In the genomic region with DNA sequence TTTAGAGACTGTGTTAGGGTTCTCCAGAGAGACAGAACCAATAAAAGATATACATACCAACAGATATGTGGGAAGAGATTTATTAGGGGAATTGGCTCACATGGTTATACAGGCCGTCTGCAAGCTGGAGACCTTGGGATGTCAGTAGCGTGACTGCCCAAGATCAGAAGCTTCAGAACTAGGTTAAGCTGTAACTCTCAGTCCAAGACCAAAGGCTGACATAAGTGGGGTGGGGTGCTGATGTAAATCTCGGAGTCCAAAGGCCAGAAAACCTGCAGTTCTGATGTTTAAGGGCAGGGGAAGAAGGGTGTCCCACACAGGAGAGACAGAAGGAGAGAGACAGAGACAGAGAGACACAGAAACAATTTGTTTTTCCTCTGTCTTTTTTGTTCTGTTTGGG, we compare ENCODE assay signal across 1 cellular context.
A peak's percentile ranks its signal among the peaks of the same experiment; 100 is the strongest.
TF ChIP-seq lines count a peak whose summit lies in the region.

No MANE protein-coding gene starts in this region.

TF ChIP-seq in HepG2, 621 proteins besides CTCF, POLR2A, EP300 and RAD21 (continued from another document):
- TF ChIP-seq, protein P1, sequence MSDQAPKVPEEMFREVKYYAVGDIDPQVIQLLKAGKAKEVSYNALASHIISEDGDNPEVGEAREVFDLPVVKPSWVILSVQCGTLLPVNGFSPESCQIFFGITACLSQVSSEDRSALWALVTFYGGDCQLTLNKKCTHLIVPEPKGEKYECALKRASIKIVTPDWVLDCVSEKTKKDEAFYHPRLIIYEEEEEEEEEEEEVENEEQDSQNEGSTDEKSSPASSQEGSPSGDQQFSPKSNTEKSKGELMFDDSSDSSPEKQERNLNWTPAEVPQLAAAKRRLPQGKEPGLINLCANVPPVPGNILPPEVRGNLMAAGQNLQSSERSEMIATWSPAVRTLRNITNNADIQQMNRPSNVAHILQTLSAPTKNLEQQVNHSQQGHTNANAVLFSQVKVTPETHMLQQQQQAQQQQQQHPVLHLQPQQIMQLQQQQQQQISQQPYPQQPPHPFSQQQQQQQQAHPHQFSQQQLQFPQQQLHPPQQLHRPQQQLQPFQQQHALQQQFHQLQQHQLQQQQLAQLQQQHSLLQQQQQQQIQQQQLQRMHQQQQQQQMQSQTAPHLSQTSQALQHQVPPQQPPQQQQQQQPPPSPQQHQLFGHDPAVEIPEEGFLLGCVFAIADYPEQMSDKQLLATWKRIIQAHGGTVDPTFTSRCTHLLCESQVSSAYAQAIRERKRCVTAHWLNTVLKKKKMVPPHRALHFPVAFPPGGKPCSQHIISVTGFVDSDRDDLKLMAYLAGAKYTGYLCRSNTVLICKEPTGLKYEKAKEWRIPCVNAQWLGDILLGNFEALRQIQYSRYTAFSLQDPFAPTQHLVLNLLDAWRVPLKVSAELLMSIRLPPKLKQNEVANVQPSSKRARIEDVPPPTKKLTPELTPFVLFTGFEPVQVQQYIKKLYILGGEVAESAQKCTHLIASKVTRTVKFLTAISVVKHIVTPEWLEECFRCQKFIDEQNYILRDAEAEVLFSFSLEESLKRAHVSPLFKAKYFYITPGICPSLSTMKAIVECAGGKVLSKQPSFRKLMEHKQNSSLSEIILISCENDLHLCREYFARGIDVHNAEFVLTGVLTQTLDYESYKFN (CRISPR knock-in tag; conservative IDR thresholded peaks at IDR 0.05), result peak; percentile 32; the same call in 1 of the 2 replicates
- 0 out of 2 replicates have a peak, but pooled peaks have one; percentile 41 for TF ChIP-seq MED1 (CRISPR knock-in tag; IDR thresholded peaks at IDR 0.05)
- peak; percentile 56; the same call in 1 of the 2 replicates for TF ChIP-seq TCF7 (IDR thresholded peaks at IDR 0.05; ENCODE audit: low read depth)
- TF ChIP-seq, protein P2, sequence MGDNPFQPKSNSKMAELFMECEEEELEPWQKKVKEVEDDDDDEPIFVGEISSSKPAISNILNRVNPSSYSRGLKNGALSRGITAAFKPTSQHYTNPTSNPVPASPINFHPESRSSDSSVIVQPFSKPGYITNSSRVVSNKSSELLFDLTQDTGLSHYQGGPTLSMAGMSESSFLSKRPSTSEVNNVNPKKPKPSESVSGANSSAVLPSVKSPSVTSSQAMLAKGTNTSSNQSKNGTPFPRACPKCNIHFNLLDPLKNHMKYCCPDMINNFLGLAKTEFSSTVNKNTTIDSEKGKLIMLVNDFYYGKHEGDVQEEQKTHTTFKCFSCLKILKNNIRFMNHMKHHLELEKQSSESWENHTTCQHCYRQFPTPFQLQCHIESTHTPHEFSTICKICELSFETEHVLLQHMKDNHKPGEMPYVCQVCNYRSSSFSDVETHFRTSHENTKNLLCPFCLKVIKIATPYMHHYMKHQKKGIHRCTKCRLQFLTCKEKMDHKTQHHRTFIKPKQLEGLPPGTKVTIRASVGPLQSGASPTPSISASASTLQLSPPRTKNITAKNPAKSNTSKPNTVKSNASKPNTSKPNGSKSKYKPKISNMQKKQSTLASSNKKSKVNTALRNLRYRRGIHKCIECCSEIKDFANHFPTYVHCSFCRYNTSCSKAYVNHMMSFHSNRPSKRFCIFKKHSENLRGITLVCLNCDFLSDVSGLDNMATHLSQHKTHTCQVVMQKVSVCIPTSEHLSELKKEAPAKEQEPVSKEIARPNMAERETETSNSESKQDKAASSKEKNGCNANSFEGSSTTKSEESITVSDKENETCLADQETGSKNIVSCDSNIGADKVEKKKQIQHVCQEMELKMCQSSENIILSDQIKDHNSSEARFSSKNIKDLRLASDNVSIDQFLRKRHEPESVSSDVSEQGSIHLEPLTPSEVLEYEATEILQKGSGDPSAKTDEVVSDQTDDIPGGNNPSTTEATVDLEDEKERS (CRISPR knock-in tag; IDR thresholded peaks at IDR 0.05), result no peak
- no peak for TF ChIP-seq ELF3 (CRISPR knock-in tag; IDR thresholded peaks at IDR 0.05)
- TF ChIP-seq HNF4A (CRISPR knock-in tag; IDR thresholded peaks at IDR 0.05), result peak; percentile 81
- TF ChIP-seq, protein P3, sequence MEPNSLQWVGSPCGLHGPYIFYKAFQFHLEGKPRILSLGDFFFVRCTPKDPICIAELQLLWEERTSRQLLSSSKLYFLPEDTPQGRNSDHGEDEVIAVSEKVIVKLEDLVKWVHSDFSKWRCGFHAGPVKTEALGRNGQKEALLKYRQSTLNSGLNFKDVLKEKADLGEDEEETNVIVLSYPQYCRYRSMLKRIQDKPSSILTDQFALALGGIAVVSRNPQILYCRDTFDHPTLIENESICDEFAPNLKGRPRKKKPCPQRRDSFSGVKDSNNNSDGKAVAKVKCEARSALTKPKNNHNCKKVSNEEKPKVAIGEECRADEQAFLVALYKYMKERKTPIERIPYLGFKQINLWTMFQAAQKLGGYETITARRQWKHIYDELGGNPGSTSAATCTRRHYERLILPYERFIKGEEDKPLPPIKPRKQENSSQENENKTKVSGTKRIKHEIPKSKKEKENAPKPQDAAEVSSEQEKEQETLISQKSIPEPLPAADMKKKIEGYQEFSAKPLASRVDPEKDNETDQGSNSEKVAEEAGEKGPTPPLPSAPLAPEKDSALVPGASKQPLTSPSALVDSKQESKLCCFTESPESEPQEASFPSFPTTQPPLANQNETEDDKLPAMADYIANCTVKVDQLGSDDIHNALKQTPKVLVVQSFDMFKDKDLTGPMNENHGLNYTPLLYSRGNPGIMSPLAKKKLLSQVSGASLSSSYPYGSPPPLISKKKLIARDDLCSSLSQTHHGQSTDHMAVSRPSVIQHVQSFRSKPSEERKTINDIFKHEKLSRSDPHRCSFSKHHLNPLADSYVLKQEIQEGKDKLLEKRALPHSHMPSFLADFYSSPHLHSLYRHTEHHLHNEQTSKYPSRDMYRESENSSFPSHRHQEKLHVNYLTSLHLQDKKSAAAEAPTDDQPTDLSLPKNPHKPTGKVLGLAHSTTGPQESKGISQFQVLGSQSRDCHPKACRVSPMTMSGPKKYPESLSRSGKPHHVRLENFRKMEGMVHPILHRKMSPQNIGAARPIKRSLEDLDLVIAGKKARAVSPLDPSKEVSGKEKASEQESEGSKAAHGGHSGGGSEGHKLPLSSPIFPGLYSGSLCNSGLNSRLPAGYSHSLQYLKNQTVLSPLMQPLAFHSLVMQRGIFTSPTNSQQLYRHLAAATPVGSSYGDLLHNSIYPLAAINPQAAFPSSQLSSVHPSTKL (CRISPR knock-in tag; IDR thresholded peaks at IDR 0.05), result peak; percentile 67
- no peak for TF ChIP-seq SCMH1 (CRISPR knock-in tag; IDR thresholded peaks at IDR 0.05; ENCODE audit: borderline replicate concordance)
- TF ChIP-seq ZNF619 (CRISPR knock-in tag; IDR thresholded peaks at IDR 0.05), result no peak
- TF ChIP-seq PCBP2 (optimal IDR thresholded peaks at IDR 0.05; ENCODE audit: low read depth, low read length, poor library complexity, severe bottlenecking), result no peak
- TF ChIP-seq ZNF672 (CRISPR knock-in tag; IDR thresholded peaks at IDR 0.05), result no peak
- TF ChIP-seq SOX5 (CRISPR knock-in tag; IDR thresholded peaks at IDR 0.05; ENCODE audit: borderline replicate concordance), result peak; percentile 30; the same call in 1 of the 2 replicates
- no peak for TF ChIP-seq ZNF782 (CRISPR knock-in tag; IDR thresholded peaks at IDR 0.05; ENCODE audit: borderline replicate concordance)
- TF ChIP-seq KLF12 (CRISPR knock-in tag; IDR thresholded peaks at IDR 0.05; ENCODE audit: borderline replicate concordance), result no peak
- TF ChIP-seq SNAI1 (CRISPR knock-in tag; IDR thresholded peaks at IDR 0.05; ENCODE audit: borderline replicate concordance), result no peak
- TF ChIP-seq ZNF30 (CRISPR knock-in tag; IDR thresholded peaks at IDR 0.05), result no peak
- 0 out of 2 replicates have a peak, but pooled peaks have one; percentile 17 for TF ChIP-seq ZMYM4 (CRISPR knock-in tag; IDR thresholded peaks at IDR 0.05)
- TF ChIP-seq, protein P4, sequence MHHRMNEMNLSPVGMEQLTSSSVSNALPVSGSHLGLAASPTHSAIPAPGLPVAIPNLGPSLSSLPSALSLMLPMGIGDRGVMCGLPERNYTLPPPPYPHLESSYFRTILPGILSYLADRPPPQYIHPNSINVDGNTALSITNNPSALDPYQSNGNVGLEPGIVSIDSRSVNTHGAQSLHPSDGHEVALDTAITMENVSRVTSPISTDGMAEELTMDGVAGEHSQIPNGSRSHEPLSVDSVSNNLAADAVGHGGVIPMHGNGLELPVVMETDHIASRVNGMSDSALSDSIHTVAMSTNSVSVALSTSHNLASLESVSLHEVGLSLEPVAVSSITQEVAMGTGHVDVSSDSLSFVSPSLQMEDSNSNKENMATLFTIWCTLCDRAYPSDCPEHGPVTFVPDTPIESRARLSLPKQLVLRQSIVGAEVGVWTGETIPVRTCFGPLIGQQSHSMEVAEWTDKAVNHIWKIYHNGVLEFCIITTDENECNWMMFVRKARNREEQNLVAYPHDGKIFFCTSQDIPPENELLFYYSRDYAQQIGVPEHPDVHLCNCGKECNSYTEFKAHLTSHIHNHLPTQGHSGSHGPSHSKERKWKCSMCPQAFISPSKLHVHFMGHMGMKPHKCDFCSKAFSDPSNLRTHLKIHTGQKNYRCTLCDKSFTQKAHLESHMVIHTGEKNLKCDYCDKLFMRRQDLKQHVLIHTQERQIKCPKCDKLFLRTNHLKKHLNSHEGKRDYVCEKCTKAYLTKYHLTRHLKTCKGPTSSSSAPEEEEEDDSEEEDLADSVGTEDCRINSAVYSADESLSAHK (CRISPR knock-in tag; IDR thresholded peaks at IDR 0.05; ENCODE audit: borderline replicate concordance), result no peak
- TF ChIP-seq GATAD2A (CRISPR knock-in tag; IDR thresholded peaks at IDR 0.05), result peak; percentile 54
- peak; percentile 22; the same call in 1 of the 2 replicates for TF ChIP-seq SALL1 (CRISPR knock-in tag; IDR thresholded peaks at IDR 0.05)
- TF ChIP-seq SOX13 (IDR thresholded peaks at IDR 0.05), result no peak
- peak in 1 of 2 experiments; percentile 50; a peak in 1 of 4 replicates for TF ChIP-seq SOX13 (CRISPR knock-in tag; conservative IDR thresholded peaks at IDR 0.05 in 1 of 2, IDR thresholded peaks at IDR 0.05 in 1 of 2)
- 0 out of 2 replicates have a peak, but pooled peaks have one; percentile 21 for TF ChIP-seq HNF4G (IDR thresholded peaks at IDR 0.05; ENCODE audit: borderline replicate concordance, low read depth, low read length)
- TF ChIP-seq HNF4G (CRISPR knock-in tag; IDR thresholded peaks at IDR 0.05; ENCODE audit: borderline replicate concordance, low read depth), result no peak
- TF ChIP-seq ERF (CRISPR knock-in tag; IDR thresholded peaks at IDR 0.05), result no peak
- TF ChIP-seq ZNF337 (CRISPR knock-in tag; IDR thresholded peaks at IDR 0.05; ENCODE audit: borderline replicate concordance, low read depth), result no peak
- TF ChIP-seq, protein P5, sequence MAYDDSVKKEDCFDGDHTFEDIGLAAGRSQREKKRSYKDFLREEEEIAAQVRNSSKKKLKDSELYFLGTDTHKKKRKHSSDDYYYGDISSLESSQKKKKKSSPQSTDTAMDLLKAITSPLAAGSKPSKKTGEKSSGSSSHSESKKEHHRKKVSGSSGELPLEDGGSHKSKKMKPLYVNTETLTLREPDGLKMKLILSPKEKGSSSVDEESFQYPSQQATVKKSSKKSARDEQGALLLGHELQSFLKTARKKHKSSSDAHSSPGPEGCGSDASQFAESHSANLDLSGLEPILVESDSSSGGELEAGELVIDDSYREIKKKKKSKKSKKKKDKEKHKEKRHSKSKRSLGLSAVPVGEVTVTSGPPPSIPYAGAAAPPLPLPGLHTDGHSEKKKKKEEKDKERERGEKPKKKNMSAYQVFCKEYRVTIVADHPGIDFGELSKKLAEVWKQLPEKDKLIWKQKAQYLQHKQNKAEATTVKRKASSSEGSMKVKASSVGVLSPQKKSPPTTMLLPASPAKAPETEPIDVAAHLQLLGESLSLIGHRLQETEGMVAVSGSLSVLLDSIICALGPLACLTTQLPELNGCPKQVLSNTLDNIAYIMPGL (CRISPR knock-in tag; IDR thresholded peaks at IDR 0.05; ENCODE audit: borderline replicate concordance in 1 of 2, low read depth in 1 of 2), result no peak
- TF ChIP-seq XBP1 (CRISPR knock-in tag; IDR thresholded peaks at IDR 0.05), result no peak
- TF ChIP-seq CREM (IDR thresholded peaks at IDR 0.05), result peak; percentile 18; the same call in 1 of the 2 replicates
- TF ChIP-seq CREM (CRISPR knock-in tag; IDR thresholded peaks at IDR 0.05), result no peak
- 0 out of 2 replicates have a peak, but pooled peaks have one; percentile 15 for TF ChIP-seq PHF21A (CRISPR knock-in tag; IDR thresholded peaks at IDR 0.05)
- no peak for TF ChIP-seq HOXA5 (CRISPR knock-in tag; IDR thresholded peaks at IDR 0.05)
- TF ChIP-seq NFYB (CRISPR knock-in tag; IDR thresholded peaks at IDR 0.05), result no peak
- TF ChIP-seq SAFB2 (CRISPR knock-in tag; IDR thresholded peaks at IDR 0.05; ENCODE audit: borderline replicate concordance, low read depth), result no peak
- TF ChIP-seq, protein P6, sequence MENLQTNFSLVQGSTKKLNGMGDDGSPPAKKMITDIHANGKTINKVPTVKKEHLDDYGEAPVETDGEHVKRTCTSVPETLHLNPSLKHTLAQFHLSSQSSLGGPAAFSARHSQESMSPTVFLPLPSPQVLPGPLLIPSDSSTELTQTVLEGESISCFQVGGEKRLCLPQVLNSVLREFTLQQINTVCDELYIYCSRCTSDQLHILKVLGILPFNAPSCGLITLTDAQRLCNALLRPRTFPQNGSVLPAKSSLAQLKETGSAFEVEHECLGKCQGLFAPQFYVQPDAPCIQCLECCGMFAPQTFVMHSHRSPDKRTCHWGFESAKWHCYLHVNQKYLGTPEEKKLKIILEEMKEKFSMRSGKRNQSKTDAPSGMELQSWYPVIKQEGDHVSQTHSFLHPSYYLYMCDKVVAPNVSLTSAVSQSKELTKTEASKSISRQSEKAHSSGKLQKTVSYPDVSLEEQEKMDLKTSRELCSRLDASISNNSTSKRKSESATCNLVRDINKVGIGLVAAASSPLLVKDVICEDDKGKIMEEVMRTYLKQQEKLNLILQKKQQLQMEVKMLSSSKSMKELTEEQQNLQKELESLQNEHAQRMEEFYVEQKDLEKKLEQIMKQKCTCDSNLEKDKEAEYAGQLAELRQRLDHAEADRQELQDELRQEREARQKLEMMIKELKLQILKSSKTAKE (CRISPR knock-in tag; IDR thresholded peaks at IDR 0.05; ENCODE audit: borderline replicate concordance), result no peak
- TF ChIP-seq, protein P7, sequence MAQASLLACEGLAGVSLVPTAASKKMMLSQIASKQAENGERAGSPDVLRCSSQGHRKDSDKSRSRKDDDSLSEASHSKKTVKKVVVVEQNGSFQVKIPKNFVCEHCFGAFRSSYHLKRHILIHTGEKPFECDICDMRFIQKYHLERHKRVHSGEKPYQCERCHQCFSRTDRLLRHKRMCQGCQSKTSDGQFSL (CRISPR knock-in tag; IDR thresholded peaks at IDR 0.05), result no peak
- no peak for TF ChIP-seq ARHGAP35 (CRISPR knock-in tag; IDR thresholded peaks at IDR 0.05; ENCODE audit: borderline replicate concordance)
